ENCODE assay signal across 8 cellular contexts in genomic region chr14:52313903-52314481, GRCh38. TPM values are rescaled to one million over a fixed set of nuclear protein-coding genes. Genes with fewer than 3 reads are reported as not detected.
A peak's percentile ranks its signal among the peaks of the same experiment; 100 is the strongest.
DNase-seq lines count a peak whose midpoint lies in the region; ATAC-seq and TF ChIP-seq lines count a peak whose summit lies in the region.

Gene PTGER2 (plus strand): TSS chr14:52314312. CDS start chr14:52314549, 237 bp downstream.

- in situ Hi-C loops in astrocyte of the spinal cord (cut with HindIII; ENCODE audit: low sequenced_read_pairs) = no loop called here

- H3K36me3 ChIP-seq in iPS-15b (ENCODE audit: control insufficient read depth, insufficient read depth, low read length) (no peaks in the 10 kb centered on the region), skeletal muscle tissue (ENCODE audit: control insufficient read depth in 3 of 3, insufficient read depth in 3 of 3, low read length in 3 of 3) (no peaks in the 10 kb centered on the region)

- H3K4me3 ChIP-seq in astrocyte of the spinal cord (ENCODE audit: low read depth, low read length) (peak within 1 kb of the TSS; percentile 80), iPS-15b (ENCODE audit: low read depth, low read length) (peak within 1 kb of the TSS; percentile 78), skeletal muscle tissue (ENCODE audit: low read length in 3 of 3) (peak within 1 kb of the TSS; percentile 69 to 79 (median 69))

- peak within 1 kb of the TSS; percentile 32 for H3K9ac ChIP-seq in iPS-15b (ENCODE audit: low read depth, low read length)
- H3K9ac ChIP-seq in skeletal muscle tissue (ENCODE audit: low read depth in 1 of 3, low read length in 3 of 3) = peak within 1 kb of the TSS; percentile 58 to 60 (median 59)

- H3K27ac ChIP-seq in skeletal muscle tissue (ENCODE audit: low read depth, low read length) = peak within 1 kb of the TSS; percentile 38

- ATAC-seq in GM19324 (IDR thresholded peaks at IDR 0.05; ENCODE audit: low FRiP score, unreplicated experiment) = peak; percentile 47
- ATAC-seq in HG03565 (IDR thresholded peaks at IDR 0.05; ENCODE audit: unreplicated experiment) = no peak

- H3K27me3 ChIP-seq in iPS-15b (ENCODE audit: control insufficient read depth, insufficient read depth, low read length) (peaks cover 85% of the 10 kb centered on the region), skeletal muscle tissue (ENCODE audit: control insufficient read depth in 3 of 3, insufficient read depth in 3 of 3, low read length in 3 of 3) (peaks cover 15 to 30% (median 25%) of the 10 kb centered on the region in 3 donors)

- H3K9me3 ChIP-seq in iPS-15b (ENCODE audit: control insufficient read depth, insufficient read depth, low read length) (no peaks in the 10 kb centered on the region), skeletal muscle tissue (ENCODE audit: control insufficient read depth in 3 of 3, low read length in 3 of 3) (no peaks in the 10 kb centered on the region)

- TF ChIP-seq CTCF in AG09319 (IDR thresholded peaks at IDR 0.05; ENCODE audit: low read depth, low read length) = no peak
- no peak for TF ChIP-seq CTCF in astrocyte of the spinal cord (IDR thresholded peaks at IDR 0.05; ENCODE audit: low read depth, low read length)

- peak; percentile 70 for DNase-seq in AG09319 (ENCODE audit: extremely low read depth, low read depth)
- peak; percentile 35 for DNase-seq in HuH-7 (ENCODE audit: low spot score)
- peak; percentile 70 for DNase-seq in T-helper 22 cell (ENCODE audit: low read depth)
- peak; percentile 95 for DNase-seq in astrocyte of the spinal cord (ENCODE audit: low read depth, low spot score)

- peaks cover 5% of the 10 kb centered on the region for H3K4me1 ChIP-seq in iPS-15b (ENCODE audit: control insufficient read depth, insufficient read depth, low read length)
- H3K4me1 ChIP-seq in skeletal muscle tissue (ENCODE audit: control insufficient read depth in 3 of 3, insufficient read depth in 3 of 3, low read length in 3 of 3) = peaks cover 11 to 15% (median 13%) of the 10 kb centered on the region in 3 donors

RNA-seq across cellular contexts. Expression of gene PTGER2, which starts in this region (rescaled TPM):
- total RNA-seq in skeletal muscle tissue = 1.6 TPM

Comparison
In these comparisons a context has a peak if more than half of its experiments do, and no peak if none do; other contexts are left out.
1. DNase-seq: peak in every context shown above with its lines; median percentile 95 in astrocyte of the spinal cord; 70 in AG09319; 70 in T-helper 22 cell; 35 in HuH-7.